In the genomic region with DNA sequence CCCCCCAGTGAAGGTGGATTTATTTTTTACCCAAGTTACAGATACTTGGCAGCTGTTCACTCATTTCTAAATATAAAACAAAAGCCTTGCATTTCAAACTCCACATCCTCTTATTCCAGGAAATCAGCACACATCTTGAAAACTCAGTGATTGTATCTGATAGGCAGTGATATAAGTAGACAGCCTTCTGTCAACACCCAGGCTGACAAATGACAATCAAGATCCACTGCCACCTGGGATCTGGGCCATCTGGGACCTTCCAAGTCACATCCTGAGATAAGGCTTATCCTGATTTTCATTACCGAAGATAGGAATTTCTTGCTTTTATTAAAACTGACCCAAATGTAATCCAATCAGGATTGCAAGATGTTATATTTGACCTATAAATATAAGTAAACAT, we compare ENCODE assay signal across 18 cellular contexts.
"Had no signal": no experiment of that assay in that cellular context is flagged by ENCODE, and none has a peak within 500 bp of the region (broad histone marks: within the 10 kb centered on the region; RNA-seq: fewer than 3 reads in every experiment).

No MANE protein-coding gene starts in this region.

- H3K4me2 ChIP-seq: smooth muscle cell had no signal

- ATAC-seq: esophagus mucosa; heart left ventricle; left lobe of liver; naive thymus-derived CD4-positive, alpha-beta T cell; right cardiac atrium; stimulated activated naive CD8-positive, alpha-beta T cell treated with anti-CD3 and anti-CD28 coated beads, Interleukin-15, Interleukin-2, amounts not matched to agents 100 U/mL and 50 U/mL, for 24 hours had no signal

- H3K4me1 Mint-ChIP-seq: naive thymus-derived CD4-positive, alpha-beta T cell; nephron progenitor cell had no signal

- H3K27ac Mint-ChIP-seq: mesothelial cell of epicardium; naive thymus-derived CD4-positive, alpha-beta T cell; nephron progenitor cell; progenitor cell of endocrine pancreas; type B pancreatic cell had no signal

- H3K4me3 ChIP-seq: heart left ventricle, smooth muscle cell, suprapubic skin, thyroid gland had no signal

- H3K9me3 Mint-ChIP-seq: nephron progenitor cell, type B pancreatic cell had no signal

- H3K9me3 ChIP-seq: heart left ventricle, suprapubic skin, thyroid gland had no signal

- DNase-seq: effector memory CD4-positive, alpha-beta T cell; heart left ventricle; hippocampal formation; islet precursor cell; mammary epithelial cell; naive thymus-derived CD4-positive, alpha-beta T cell; nephron progenitor cell; right cardiac atrium; stimulated activated CD4-positive, alpha-beta T cell treated with anti-CD3 and anti-CD28 coated beads, Interleukin-2, amount 100 ng/mL, for 48 hours; stimulated activated naive CD8-positive, alpha-beta T cell treated with anti-CD3 and anti-CD28 coated beads, Interleukin-15, Interleukin-2, amounts not matched to agents 100 U/mL and 50 U/mL, for 24 hours; thyroid gland had no signal

- H3K4me3 Mint-ChIP-seq: mesothelial cell of epicardium; naive thymus-derived CD4-positive, alpha-beta T cell; nephron progenitor cell; type B pancreatic cell had no signal

- H3K27me3 Mint-ChIP-seq: progenitor cell of endocrine pancreas, type B pancreatic cell had no signal

- H3K36me3 Mint-ChIP-seq: mesothelial cell of epicardium; naive thymus-derived CD4-positive, alpha-beta T cell; type B pancreatic cell had no signal

- H3K4me1 ChIP-seq: suprapubic skin, thyroid gland had no signal

- H3K27ac ChIP-seq: heart left ventricle, suprapubic skin, thyroid gland had no signal

- H3K36me3 ChIP-seq: heart left ventricle, suprapubic skin, thyroid gland had no signal

- H3K27me3 ChIP-seq: heart left ventricle, suprapubic skin, thyroid gland had no signal
